ENCODE assay signal across 10 cellular contexts in genomic region chr2:240664622-240665021, GRCh38. TPM values are rescaled to one million over a fixed set of nuclear protein-coding genes. Genes with fewer than 3 reads are reported as not detected.
"Had no signal": no experiment of that assay in that cellular context is flagged by ENCODE, and none has a peak within 500 bp of the region (broad histone marks: within the 10 kb centered on the region; RNA-seq: fewer than 3 reads in every experiment).

No MANE protein-coding gene starts in this region.

- ATAC-seq: K562 had no signal

- H3K36me3 Mint-ChIP-seq: IgD-negative memory B cell had no signal

- H3K4me3 Mint-ChIP-seq: IgD-negative memory B cell had no signal

- H3K4me1 Mint-ChIP-seq: IgD-negative memory B cell had no signal

- H3K27ac ChIP-seq: HL-60, KMS-11 had no signal

- H3K4me2 ChIP-seq: KMS-11 had no signal

- FAIRE-seq: HTR-8/SVneo, K562 had no signal

- DNase-seq: IMR-90, KBM-7, KG1 had no signal

- H3K27ac Mint-ChIP-seq: IgD-negative memory B cell had no signal

- H3K9ac ChIP-seq: KMS-11 had no signal

- H3K4me3 ChIP-seq: K562 had no signal

RNA-seq across cellular contexts. Expression of gene AQP12B, which starts 18.1 kb away (rescaled TPM):
- total RNA-seq: HT-29, HT1080, IMR-90, K562 had no signal
- polyA plus RNA-seq: IgD-negative memory B cell, IMR-90, K562 had no signal

RNA-seq across cellular contexts. Expression of gene AQP12A, which starts 27.0 kb away (rescaled TPM):
- total RNA-seq: HT-29, HT1080, IMR-90, K562 had no signal
- polyA plus RNA-seq: IgD-negative memory B cell, IMR-90, K562 had no signal

RNA-seq across cellular contexts. Expression of gene GPR35, which starts 39.3 kb away (rescaled TPM):
- total RNA-seq: IMR-90 had no signal
- polyA plus RNA-seq: IgD-negative memory B cell had no signal
